Comparison of ENCODE assay signal across 16 cellular contexts in genomic region chr4:80153800-80154546, GRCh38. TPM values are rescaled to one million over a fixed set of nuclear protein-coding genes. Genes with fewer than 3 reads are reported as not detected.
DNase-seq lines count a peak whose midpoint lies in the region; ATAC-seq and TF ChIP-seq lines count a peak whose summit lies in the region.
"Had no signal": no experiment of that assay in that cellular context is flagged by ENCODE, and none has a peak within 500 bp of the region (broad histone marks: within the 10 kb centered on the region; RNA-seq: fewer than 3 reads in every experiment).

No MANE protein-coding gene starts in this region.

- peaks cover 5% of the 10 kb centered on the region; the same call in 1 of the 2 replicates for H3K36me3 Mint-ChIP-seq in HFFc6 (ENCODE audit: low read depth)
- H3K36me3 Mint-ChIP-seq in activated T-helper 17 cell treated with anti-CD3 and anti-CD28 coated beads, Interleukin-2, amount 50 U/mL, for 72 hours (ENCODE audit: low read depth) = no peaks in the 10 kb centered on the region
- H3K36me3 Mint-ChIP-seq in naive thymus-derived CD8-positive, alpha-beta T cell = no peaks in the 10 kb centered on the region
- H3K36me3 Mint-ChIP-seq: CD14-positive monocyte had no signal

- POLR2A ChIA-PET in naive thymus-derived CD8-positive, alpha-beta T cell (lab: Charles Lee) = interaction anchor here (2.0 kb wide), 1 partner anchor 17 kb away, joined by 5 read pairs; no protein-coding TSS in a partner anchor

- peak overlapping the region; percentile 80 for H3K4me3 Mint-ChIP-seq in HFFc6
- H3K4me3 Mint-ChIP-seq in activated T-helper 17 cell treated with anti-CD3 and anti-CD28 coated beads, Interleukin-2, amount 50 U/mL, for 72 hours = peak overlapping the region; percentile 79
- H3K4me3 Mint-ChIP-seq in naive thymus-derived CD8-positive, alpha-beta T cell = no peak overlapping the region
- H3K4me3 Mint-ChIP-seq: activated B cell treated with CpG ODN at 0.5 μM for 24 hours, CD14-positive monocyte had no signal

- peaks cover 30% of the 10 kb centered on the region for H3K4me1 Mint-ChIP-seq in HFFc6 (ENCODE audit: low read depth)
- peaks cover 21% of the 10 kb centered on the region for H3K4me1 Mint-ChIP-seq in activated T-helper 17 cell treated with anti-CD3 and anti-CD28 coated beads, Interleukin-2, amount 50 U/mL, for 72 hours
- H3K4me1 Mint-ChIP-seq in naive thymus-derived CD8-positive, alpha-beta T cell = no peaks in the 10 kb centered on the region
- H3K4me1 Mint-ChIP-seq: activated B cell treated with CpG ODN at 0.5 μM for 24 hours, CD14-positive monocyte had no signal

- H3K4me3 ChIP-seq in foreskin fibroblast (ENCODE audit: low read depth in 1 of 2, low read length in 2 of 2) = no peak overlapping the region
- H3K4me3 ChIP-seq: hepatocyte, spleen had no signal

- DNase-seq in DMS 273 (lab: John Stamatoyannopoulos, UW; ENCODE audit: unreplicated experiment) (peak; percentile 21), HFFc6 (peak; percentile 42), foreskin fibroblast (peak; percentile 27 to 58), NAMALWA (ENCODE audit: low spot score) (no peak)
- no peak for DNase-seq in naive thymus-derived CD8-positive, alpha-beta T cell
- DNase-seq: activated B cell treated with CpG ODN at 0.5 μM for 24 hours, cortex of kidney, erythroblast, left colon, NCI-H1694, posterior cingulate gyrus, spleen had no signal

- no peaks in the 10 kb centered on the region for H3K27me3 Mint-ChIP-seq in HFFc6 (ENCODE audit: insufficient read depth)
- no peaks in the 10 kb centered on the region for H3K27me3 Mint-ChIP-seq in activated T-helper 17 cell treated with anti-CD3 and anti-CD28 coated beads, Interleukin-2, amount 50 U/mL, for 72 hours
- no peaks in the 10 kb centered on the region for H3K27me3 Mint-ChIP-seq in naive thymus-derived CD8-positive, alpha-beta T cell
- H3K27me3 Mint-ChIP-seq: activated B cell treated with CpG ODN at 0.5 μM for 24 hours had no signal

- ATAC-seq in activated T-helper 17 cell treated with anti-CD3 and anti-CD28 coated beads, Interleukin-2, amount 50 U/mL, for 72 hours (replicated peaks) = peak; percentile 94
- ATAC-seq in naive thymus-derived CD8-positive, alpha-beta T cell = no peak
- no peak for ATAC-seq in HG02885 (IDR thresholded peaks at IDR 0.05; ENCODE audit: poor library complexity, unreplicated experiment)
- ATAC-seq: left colon had no signal

- H3K27ac Mint-ChIP-seq in HFFc6 = peak overlapping the region; percentile 76
- H3K27ac Mint-ChIP-seq in activated T-helper 17 cell treated with anti-CD3 and anti-CD28 coated beads, Interleukin-2, amount 50 U/mL, for 72 hours = peak overlapping the region; percentile 99
- H3K27ac Mint-ChIP-seq in naive thymus-derived CD8-positive, alpha-beta T cell = peak overlapping the region in 2 of 10 donors; percentile 7 to 57
- H3K27ac Mint-ChIP-seq: activated B cell treated with CpG ODN at 0.5 μM for 24 hours had no signal

- TF ChIP-seq CTCF in HFFc6 (IDR thresholded peaks at IDR 0.05) (no peak), foreskin fibroblast (IDR thresholded peaks at IDR 0.05; ENCODE audit: low read depth, low read length) (no peak)

- no peaks in the 10 kb centered on the region for H3K9me3 Mint-ChIP-seq in HFFc6
- H3K9me3 Mint-ChIP-seq in activated T-helper 17 cell treated with anti-CD3 and anti-CD28 coated beads, Interleukin-2, amount 50 U/mL, for 72 hours = no peaks in the 10 kb centered on the region
- peaks cover 0 to 3% (median 0%) of the 10 kb centered on the region in 9 donors for H3K9me3 Mint-ChIP-seq in naive thymus-derived CD8-positive, alpha-beta T cell
- H3K9me3 Mint-ChIP-seq: activated B cell treated with CpG ODN at 0.5 μM for 24 hours had no signal

RNA-seq across cellular contexts. Expression of gene PRDM8, which starts 43.3 kb away (rescaled TPM):
- 10 to 100 TPM; 20.4 to 25.4 (median 23.9) TPM for total RNA-seq in HFFc6 (2021; fragmentation: NEBNext Ultra II Directional; extraction: Animal tissue kit (Norgen Biotek cat#: 25700))
- 1 to 10 TPM; 7.8 to 8.1 TPM for total RNA-seq in activated T-helper 17 cell treated with anti-CD3 and anti-CD28 coated beads, Interleukin-2, amount 50 U/mL, for 72 hours
- total RNA-seq in naive thymus-derived CD8-positive, alpha-beta T cell = 10 to 100 TPM; 11.1 to 11.5 TPM
- 1 to 10 TPM in 1 of 3 donors, under 1 TPM in 2; 0.55 to 1.8 (median 0.76) TPM for polyA plus RNA-seq in naive thymus-derived CD8-positive, alpha-beta T cell

Comparison
In these comparisons a context has a peak if more than half of its experiments do, and no peak if none do; other contexts are left out.
1. DNase-seq: peak in DMS 273 (single experiment), HFFc6 (single experiment) and foreskin fibroblast (2 of 2); none in naive thymus-derived CD8-positive, alpha-beta T cell (0 of 10) and NAMALWA (single experiment).
2. H3K4me3 Mint-ChIP-seq: peak in HFFc6 (single experiment) and activated T-helper 17 cell treated with anti-CD3 and anti-CD28 coated beads, Interleukin-2, amount 50 U/mL, for 72 hours (single experiment); none in naive thymus-derived CD8-positive, alpha-beta T cell (0 of 10).